Comparison of ENCODE assay signal across 1 cellular context in the genomic region with DNA sequence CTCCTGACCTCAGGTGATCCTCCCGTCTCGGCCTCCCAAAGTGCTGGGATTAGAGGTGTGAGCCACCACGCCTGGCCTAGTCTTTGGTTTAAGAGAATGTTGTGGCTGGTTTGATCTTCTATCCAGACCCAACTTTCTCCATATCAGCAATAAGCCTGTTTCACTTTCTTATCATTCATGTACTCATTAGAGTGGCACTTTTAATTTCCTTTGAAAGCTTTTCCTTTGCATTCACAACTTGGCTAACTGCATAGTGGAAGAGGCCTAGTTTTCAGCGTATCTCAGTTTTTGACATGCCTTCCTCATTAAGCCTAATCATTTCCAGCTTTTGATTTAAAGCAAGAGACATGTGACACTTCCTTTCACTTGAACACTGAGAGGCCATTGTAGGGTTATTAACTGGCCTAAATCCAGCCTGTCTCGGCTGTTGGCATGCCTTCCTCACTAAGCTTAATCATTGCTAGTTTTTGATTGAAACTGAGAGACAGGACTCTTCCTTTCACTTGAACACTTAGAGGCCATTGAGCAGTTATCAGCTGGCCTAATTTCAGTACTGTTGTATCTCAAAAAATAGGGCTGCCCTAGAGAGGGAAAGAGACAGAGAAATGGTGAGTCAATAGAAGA.
TF ChIP-seq lines count a peak whose summit lies in the region.

No MANE protein-coding gene starts in this region.

TF ChIP-seq in HepG2, 621 proteins besides CTCF, POLR2A, EP300 and RAD21:
- TF ChIP-seq, protein P1, sequence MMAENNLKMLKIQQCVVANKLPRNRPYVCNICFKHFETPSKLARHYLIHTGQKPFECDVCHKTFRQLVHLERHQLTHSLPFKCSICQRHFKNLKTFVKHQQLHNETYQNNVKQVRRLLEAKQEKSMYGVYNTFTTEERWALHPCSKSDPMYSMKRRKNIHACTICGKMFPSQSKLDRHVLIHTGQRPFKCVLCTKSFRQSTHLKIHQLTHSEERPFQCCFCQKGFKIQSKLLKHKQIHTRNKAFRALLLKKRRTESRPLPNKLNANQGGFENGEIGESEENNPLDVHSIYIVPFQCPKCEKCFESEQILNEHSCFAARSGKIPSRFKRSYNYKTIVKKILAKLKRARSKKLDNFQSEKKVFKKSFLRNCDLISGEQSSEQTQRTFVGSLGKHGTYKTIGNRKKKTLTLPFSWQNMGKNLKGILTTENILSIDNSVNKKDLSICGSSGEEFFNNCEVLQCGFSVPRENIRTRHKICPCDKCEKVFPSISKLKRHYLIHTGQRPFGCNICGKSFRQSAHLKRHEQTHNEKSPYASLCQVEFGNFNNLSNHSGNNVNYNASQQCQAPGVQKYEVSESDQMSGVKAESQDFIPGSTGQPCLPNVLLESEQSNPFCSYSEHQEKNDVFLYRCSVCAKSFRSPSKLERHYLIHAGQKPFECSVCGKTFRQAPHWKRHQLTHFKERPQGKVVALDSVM (CRISPR knock-in tag; IDR thresholded peaks at IDR 0.05), result peak; percentile 44; the same call in 1 of the 2 replicates
- no peak for TF ChIP-seq JUND (CRISPR knock-in tag; IDR thresholded peaks at IDR 0.05)
